1 cellular context compared by ENCODE assay signal in the genomic region with DNA sequence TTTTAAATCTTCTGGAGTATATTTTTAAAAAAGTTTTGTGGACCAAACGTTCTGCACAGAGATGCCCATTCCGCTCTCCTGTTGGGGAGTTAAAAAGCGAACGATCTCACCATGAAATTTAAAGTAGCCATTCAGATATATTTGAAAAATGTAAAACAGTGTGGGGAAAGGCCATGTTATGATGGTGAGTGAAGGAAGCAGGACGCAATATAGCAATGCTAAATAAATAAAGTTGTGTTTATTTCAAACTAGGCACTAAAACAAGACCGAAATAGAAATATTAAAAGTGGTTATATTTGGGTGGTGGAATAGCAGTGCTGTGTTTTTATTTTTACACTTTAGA.
TF ChIP-seq lines count a peak whose summit lies in the region.

No MANE protein-coding gene starts in this region.

TF ChIP-seq in H1, 55 proteins besides CTCF, POLR2A, EP300 and RAD21:
- TF ChIP-seq TCF12 (IDR thresholded peaks at IDR 0.05; ENCODE audit: low read depth, low read length) (no peak), TAF1 (IDR thresholded peaks at IDR 0.05; ENCODE audit: low read depth, low read length) (no peak), KDM1A (IDR thresholded peaks at IDR 0.05; ENCODE audit: borderline replicate concordance, low read length) (no peak), TEAD4 (IDR thresholded peaks at IDR 0.05; ENCODE audit: low read depth, low read length) (no peak), ASH2L (IDR thresholded peaks at IDR 0.05; ENCODE audit: low read length) (no peak), POU5F1 (IDR thresholded peaks at IDR 0.05; ENCODE audit: low read depth, low read length) (no peak), SP1 (IDR thresholded peaks at IDR 0.05; ENCODE audit: low read depth, low read length) (no peak), EZH2 (IDR thresholded peaks at IDR 0.05; ENCODE audit: low read depth, low read length, severe bottlenecking) (no peak), CBX5 (IDR thresholded peaks at IDR 0.05; ENCODE audit: low read depth, low read length) (no peak), YY1 (IDR thresholded peaks at IDR 0.05; ENCODE audit: low read depth, low read length) (no peak), ZNF274 (IDR thresholded peaks at IDR 0.05; ENCODE audit: borderline replicate concordance, extremely low read depth, low read length) (no peak), POLR2AphosphoS5 (IDR thresholded peaks at IDR 0.05; ENCODE audit: low read depth, low read length) (no peak), RXRA (IDR thresholded peaks at IDR 0.05; ENCODE audit: insufficient read depth, low read depth, low read length) (no peak), CREB1 (IDR thresholded peaks at IDR 0.05) (no peak), BACH1 (IDR thresholded peaks at IDR 0.05; ENCODE audit: low read length) (no peak)
